Comparison of ENCODE assay signal across 36 cellular contexts in the genomic region with DNA sequence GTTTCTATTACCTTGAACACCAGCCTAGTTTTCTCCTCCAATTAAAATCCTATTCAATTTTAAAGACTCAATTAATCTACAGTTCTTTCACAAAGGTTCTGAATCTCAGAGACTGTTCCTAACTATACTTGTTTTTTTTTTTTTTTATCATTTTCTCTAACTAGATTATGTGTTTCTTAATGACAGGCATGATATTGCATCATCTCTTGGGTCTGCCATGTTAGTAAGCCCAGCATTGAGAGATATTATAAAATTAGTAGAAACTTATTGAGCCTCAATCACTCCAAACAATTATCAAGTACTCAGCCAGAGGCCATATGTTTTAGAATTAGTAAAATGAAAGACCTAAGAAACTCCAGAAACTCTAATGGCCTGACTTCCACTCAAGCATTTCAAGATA. TPM values are rescaled to one million over a fixed set of nuclear protein-coding genes. Genes with fewer than 3 reads are reported as not detected.
"Had no signal": no experiment of that assay in that cellular context is flagged by ENCODE, and none has a peak within 500 bp of the region (broad histone marks: within the 10 kb centered on the region; RNA-seq: fewer than 3 reads in every experiment).

No MANE protein-coding gene starts in this region.

- H3K4me3 ChIP-seq: adrenal gland, ascending aorta, body of pancreas, breast epithelium, cardiac muscle cell had no signal

- DNase-seq: activated effector memory CD4-positive, alpha-beta T cell treated with anti-CD3 and anti-CD28 coated beads, Interleukin-2, amount 50 U/mL, for 16 hours; activated effector memory CD4-positive, alpha-beta T cell treated with Interleukin-2 at 50 U/mL for 16 hours; activated gamma-delta T cell; activated gamma-delta T cell treated with Interleukin-2 at 50 U/mL for 16 hours; activated naive CD4-positive, alpha-beta T cell; activated naive CD4-positive, alpha-beta T cell treated with anti-CD3 and anti-CD28 coated beads for 36 hours; activated naive CD4-positive, alpha-beta T cell treated with anti-CD3 and anti-CD28 coated beads, Interleukin-2, amount 10 ng/mL, durations not matched to agents 7 days and 5 days; activated naive CD4-positive, alpha-beta T cell treated with anti-CD3 and anti-CD28 coated beads, Interleukin-2, amount 50 U/mL, for 16 hours; activated naive CD4-positive, alpha-beta T cell treated with Interleukin-2 at 50 U/mL for 16 hours; activated naive CD8-positive, alpha-beta T cell treated with anti-CD3 and anti-CD28 coated beads for 36 hours; activated naive CD8-positive, alpha-beta T cell treated with anti-CD3 and anti-CD28 coated beads, Interleukin-2, amount 10 ng/mL, durations not matched to agents 7 days and 5 days; activated naive CD8-positive, alpha-beta T cell treated with anti-CD3 and anti-CD28 coated beads, Interleukin-2, amount 50 U/mL, for 24 hours; activated T-cell treated with anti-CD3 and anti-CD28 coated beads, Interleukin-2, amount 50 U/mL, for 4 hours; activated T-cell treated with anti-CD3 and anti-CD28 coated beads, Interleukin-2, amount 50 U/mL, for 48 hours; activated T-cell treated with anti-CD3 and anti-CD28 coated beads, Interleukin-2, amount 50 U/mL, for 72 hours; adrenal gland; amniotic stem cell; amygdala; anterior cingulate cortex; aorta; body of pancreas; brain microvascular endothelial cell; caudate nucleus; central memory CD4-positive, alpha-beta T cell; cerebellar nuclear complex had no signal

- ATAC-seq: activated naive CD4-positive, alpha-beta T cell treated with anti-CD3 and anti-CD28 coated beads, Interleukin-2, amount 50 U/mL, for 72 hours; activated naive CD8-positive, alpha-beta T cell treated with anti-CD3 and anti-CD28 coated beads, Interleukin-2, amount 50 U/mL, for 24 hours; activated T-cell treated with anti-CD3 and anti-CD28 coated beads, Interleukin-2, amount 50 U/mL, for 4 hours; activated T-cell treated with anti-CD3 and anti-CD28 coated beads, Interleukin-2, amount 50 U/mL, for 72 hours; activated T-helper 17 cell treated with anti-CD3 and anti-CD28 coated beads, Interleukin-2, amount 50 U/mL, for 72 hours; body of pancreas had no signal

- H3K9me3 ChIP-seq: adrenal gland, ascending aorta, body of pancreas, breast epithelium had no signal

- H3K27me3 ChIP-seq: adrenal gland, ascending aorta, body of pancreas, brain microvascular endothelial cell, breast epithelium, cardiac muscle cell had no signal

- H3K27ac ChIP-seq: adrenal gland, ascending aorta, body of pancreas, brain microvascular endothelial cell, breast epithelium, cardiac muscle cell had no signal

- FAIRE-seq: astrocyte, bronchial epithelial cell, colon had no signal

- H3K36me3 ChIP-seq: adrenal gland, ascending aorta, brain microvascular endothelial cell, breast epithelium, cardiac muscle cell had no signal

- H3K4me1 ChIP-seq: adrenal gland, ascending aorta, body of pancreas, breast epithelium had no signal

RNA-seq across cellular contexts. Expression of a gene that starts 28.1 kb away (rescaled TPM):
- total RNA-seq: activated naive CD4-positive, alpha-beta T cell treated with anti-CD3 and anti-CD28 coated beads for 36 hours; activated naive CD4-positive, alpha-beta T cell treated with anti-CD3 and anti-CD28 coated beads, Interleukin-2, amount 50 U/mL, for 72 hours; activated naive CD8-positive, alpha-beta T cell treated with anti-CD3 and anti-CD28 coated beads for 36 hours; activated naive CD8-positive, alpha-beta T cell treated with anti-CD3 and anti-CD28 coated beads, Interleukin-2, amount 10 ng/mL, durations not matched to agents 7 days and 5 days; activated T-cell treated with anti-CD3 and anti-CD28 coated beads, Interleukin-2, amount 50 U/mL, for 4 hours; activated T-cell treated with anti-CD3 and anti-CD28 coated beads, Interleukin-2, amount 50 U/mL, for 72 hours; activated T-helper 1 cell treated with anti-CD3 and anti-CD28 coated beads, Interleukin-12 subunit alpha, Interleukin-12 subunit beta, Interleukin-2, Interleukin-4 antibody, amounts not matched to agents 30 ng/mL and 10 ng/mL and 1 ng/mL, durations not matched to agents 14 hours and 24 hours and 36 hours; activated T-helper 17 cell treated with anti-CD3 and anti-CD28 coated beads, Interleukin-2, amount 50 U/mL, for 72 hours; activated T-helper 2 cell treated with anti-CD3 and anti-CD28 coated beads, Interferon-gamma antibody, Interleukin-2, Interleukin-4, amounts not matched to agents 10 μg/mL and 5 μg/mL and 100 μg/mL, durations not matched to agents 14 hours and 24 hours and 36 hours; aorta; ascending aorta; body of pancreas; breast epithelium; bronchial epithelial cell had no signal
- polyA plus RNA-seq: adipose tissue had no signal
